Comparison of ENCODE assay signal across 10 cellular contexts in the genomic region with DNA sequence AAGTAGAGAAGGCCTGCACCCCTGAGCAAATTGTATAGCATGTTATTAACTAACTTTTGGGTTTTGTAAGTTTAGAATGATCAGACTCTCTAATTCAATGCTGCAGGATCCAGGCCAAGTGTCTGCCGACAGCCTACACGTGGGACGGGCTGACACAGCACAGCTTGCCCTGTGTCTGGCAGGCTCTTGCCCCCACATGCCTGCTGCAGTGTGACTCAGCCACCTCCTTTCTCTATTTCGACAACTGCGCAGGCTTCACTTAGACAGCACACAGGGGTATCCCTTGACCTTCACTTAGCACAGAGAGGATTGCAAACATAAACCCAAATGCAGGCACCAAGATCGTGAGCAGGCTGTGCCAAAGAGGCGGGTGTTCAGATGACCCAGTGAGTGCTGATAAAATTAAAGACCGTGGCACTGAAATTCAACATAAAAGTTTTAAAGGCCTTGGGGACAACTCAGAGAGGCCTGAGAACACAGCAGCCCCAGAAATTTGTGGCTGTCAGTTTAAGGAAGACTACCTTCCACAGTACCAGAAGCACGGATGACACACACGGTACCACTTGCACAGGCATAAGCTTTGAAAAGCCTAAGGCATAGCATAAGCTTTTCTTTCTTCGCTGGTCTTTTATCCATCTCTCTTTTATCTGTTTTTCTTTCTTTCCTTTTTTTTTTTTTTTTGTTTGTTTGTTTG. TPM values are rescaled to one million over a fixed set of nuclear protein-coding genes. Genes with fewer than 3 reads are reported as not detected.
A peak's percentile ranks its signal among the peaks of the same experiment; 100 is the strongest.
DNase-seq lines count a peak whose midpoint lies in the region; ATAC-seq and TF ChIP-seq lines count a peak whose summit lies in the region.
"Had no signal": no experiment of that assay in that cellular context is flagged by ENCODE, and none has a peak within 500 bp of the region (broad histone marks: within the 10 kb centered on the region; RNA-seq: fewer than 3 reads in every experiment).

No MANE protein-coding gene starts in this region.

- no peaks in the 10 kb centered on the region for H3K9me3 ChIP-seq in body of pancreas
- no peaks in the 10 kb centered on the region for H3K9me3 ChIP-seq in left ventricle myocardium inferior (replicated peaks)
- H3K9me3 ChIP-seq in psoas muscle = no peaks in the 10 kb centered on the region
- H3K9me3 ChIP-seq in T-helper 17 cell (ENCODE audit: control insufficient read depth, low read length, poor library complexity, severe bottlenecking) = no peaks in the 10 kb centered on the region

- H3K36me3 ChIP-seq in body of pancreas (replicated peaks in 1 of 2; ENCODE audit: insufficient read depth in 1 of 2, low read depth in 2 of 2) (no peaks in the 10 kb centered on the region), left ventricle myocardium inferior (peaks cover 21% of the 10 kb centered on the region), psoas muscle (ENCODE audit: insufficient read depth in 1 of 2, low read depth in 1 of 2) (peaks cover 0 to 30% of the 10 kb centered on the region in 2 donors)

- peaks cover 26% of the 10 kb centered on the region for H3K36me3 Mint-ChIP-seq in T-helper 17 cell (ENCODE audit: low read depth)

- H3K27me3 Mint-ChIP-seq in T-helper 17 cell = no peaks in the 10 kb centered on the region
- H3K27me3 Mint-ChIP-seq: CD4-positive, alpha-beta memory T cell; naive thymus-derived CD4-positive, alpha-beta T cell had no signal

- TF ChIP-seq POLR2A in body of pancreas (IDR thresholded peaks at IDR 0.05) = no peak

- no peaks in the 10 kb centered on the region for H3K4me1 ChIP-seq in body of pancreas
- H3K4me1 ChIP-seq in left ventricle myocardium inferior = peaks cover 11% of the 10 kb centered on the region
- H3K4me1 ChIP-seq in psoas muscle = peaks cover 7% of the 10 kb centered on the region

- peaks cover 2% of the 10 kb centered on the region for H3K4me1 Mint-ChIP-seq in T-helper 17 cell
- H3K4me1 Mint-ChIP-seq: CD4-positive, alpha-beta memory T cell; naive thymus-derived CD4-positive, alpha-beta T cell had no signal

- H3K27me3 ChIP-seq in body of pancreas = no peaks in the 10 kb centered on the region
- H3K27me3 ChIP-seq in left ventricle myocardium inferior (ENCODE audit: low read depth) = no peaks in the 10 kb centered on the region
- no peaks in the 10 kb centered on the region for H3K27me3 ChIP-seq in psoas muscle (ENCODE audit: insufficient read depth in 3 of 3, low read length in 2 of 3)

- TF ChIP-seq CTCF in body of pancreas (IDR thresholded peaks at IDR 0.05) = no peak
- no peak for TF ChIP-seq CTCF in left ventricle myocardium inferior (IDR thresholded peaks at IDR 0.05; ENCODE audit: borderline replicate concordance)
- no peak for TF ChIP-seq CTCF in psoas muscle (IDR thresholded peaks at IDR 0.05)

- intact Hi-C loops in body of pancreas (cut with DNase I) (no loop called here), left ventricle myocardium inferior (cut with micrococcal nuclease) (no loop called here), psoas muscle (cut with DNase I) (no loop called here)

- H3K4me3 Mint-ChIP-seq in T-helper 17 cell = no peak overlapping the region
- H3K4me3 Mint-ChIP-seq: CD4-positive, alpha-beta memory T cell; naive thymus-derived CD4-positive, alpha-beta T cell had no signal

- no peak overlapping the region for H3K27ac Mint-ChIP-seq in T-helper 17 cell
- H3K27ac Mint-ChIP-seq: naive thymus-derived CD4-positive, alpha-beta T cell had no signal

- peak; percentile 71 for DNase-seq in Daoy (ENCODE audit: low read depth)
- peak in 3 of 4 donors; percentile 30 to 41 (median 35) for DNase-seq in body of pancreas
- peak; percentile 70 for DNase-seq in left ventricle myocardium inferior
- peak; percentile 67 to 84 for DNase-seq in psoas muscle
- no peak for DNase-seq in T-helper 17 cell
- no peak for DNase-seq in COLO668 (lab: John Stamatoyannopoulos, UW; ENCODE audit: unreplicated experiment)
- DNase-seq: CD4-positive, alpha-beta memory T cell; naive thymus-derived CD4-positive, alpha-beta T cell had no signal

- 80 to 81% methylated on average over 11 of the region's 11 CpGs for WGBS in body of pancreas, 2 donors
- WGBS in psoas muscle, 3 donors = 41 to 58% (median 49%) methylated on average over 11 of the region's 11 CpGs

- H3K4me3 ChIP-seq in body of pancreas (no peak overlapping the region), left ventricle myocardium inferior (no peak overlapping the region), psoas muscle (no peak overlapping the region)

- peak; percentile 62 for ATAC-seq in body of pancreas
- peak; percentile 99 to 100 (median 100) for ATAC-seq in psoas muscle
- ATAC-seq in GM19455 (IDR thresholded peaks at IDR 0.05; ENCODE audit: unreplicated experiment) = no peak
- no peak for ATAC-seq in T-helper 17 cell
- ATAC-seq in HG02588 (IDR thresholded peaks at IDR 0.05; ENCODE audit: unreplicated experiment) = no peak
- ATAC-seq: naive thymus-derived CD4-positive, alpha-beta T cell had no signal

- H3K27ac ChIP-seq in body of pancreas (no peak overlapping the region), left ventricle myocardium inferior (replicated peaks) (peak overlapping the region; percentile 79), psoas muscle (peak overlapping the region; percentile 56)

RNA-seq across cellular contexts. Expression of a gene that starts 37.8 kb away (rescaled TPM):
- 0.24 and 0.34 TPM in 2 replicates for total RNA-seq in Daoy (2014; rRNA removed; shearing (Covaris generic))
- 1 to 10 TPM in 1 of 2 donors, under 1 TPM in 1; 0.78 to 1.6 TPM for total RNA-seq in body of pancreas
- 1.9 TPM for total RNA-seq in left ventricle myocardium inferior
- 10 to 100 TPM; 11.1 to 69.0 (median 26.4) TPM for total RNA-seq in psoas muscle
- 10 to 100 TPM; 15.6 to 42.1 (median 17.2) TPM for polyA plus RNA-seq in psoas muscle
- total RNA-seq in T-helper 17 cell = not detected
- total RNA-seq: CD4-positive, alpha-beta memory T cell; naive thymus-derived CD4-positive, alpha-beta T cell had no signal
- polyA plus RNA-seq: naive thymus-derived CD4-positive, alpha-beta T cell had no signal

Comparison
In these comparisons a context has a peak if more than half of its experiments do, and no peak if none do; other contexts are left out.
1. DNase-seq: peak in Daoy (single experiment), body of pancreas (3 of 4), left ventricle myocardium inferior (single experiment) and psoas muscle (2 of 2); none in T-helper 17 cell (0 of 3) and COLO668 (single experiment).
2. ATAC-seq: peak in body of pancreas (single experiment) and psoas muscle (4 of 4); none in GM19455 (single experiment), T-helper 17 cell (single experiment) and HG02588 (single experiment).
3. H3K27ac ChIP-seq: peak in left ventricle myocardium inferior (single experiment) and psoas muscle (single experiment); none in body of pancreas (0 of 4).